ENCODE assay signal across 13 cellular contexts in genomic region chr6:142279350-142280180, GRCh38. TPM values are rescaled to one million over a fixed set of nuclear protein-coding genes. Genes with fewer than 3 reads are reported as not detected.
A peak's percentile ranks its signal among the peaks of the same experiment; 100 is the strongest.
DNase-seq lines count a peak whose midpoint lies in the region; ATAC-seq, FAIRE-seq and TF ChIP-seq lines count a peak whose summit lies in the region.
"Had no signal": no experiment of that assay in that cellular context is flagged by ENCODE, and none has a peak within 500 bp of the region (broad histone marks: within the 10 kb centered on the region; RNA-seq: fewer than 3 reads in every experiment).

No MANE protein-coding gene starts in this region.

- H3K9me3 ChIP-seq in A549 (no peaks in the 10 kb centered on the region), HepG2 (ENCODE audit: low read length) (peaks cover 8% of the 10 kb centered on the region; the same call in 1 of the 2 replicates)
- H3K9me3 ChIP-seq: prostate gland had no signal

- H3K4me1 Mint-ChIP-seq in activated CD4-positive, alpha-beta memory T cell treated with anti-CD3 and anti-CD28 coated beads for 36 hours (ENCODE audit: low read depth), result no peaks in the 10 kb centered on the region
- H3K4me1 Mint-ChIP-seq: activated naive CD4-positive, alpha-beta T cell treated with anti-CD3 and anti-CD28 coated beads, Interleukin-2, amount 50 U/mL, for 24 hours had no signal

- H3K4me2 ChIP-seq in A549, result peak overlapping the region; percentile 36; the same call in 1 of the 3 replicates
- peak overlapping the region; percentile 49 for H3K4me2 ChIP-seq in HepG2 (ENCODE audit: low read depth, low read length)

- H3K36me3 ChIP-seq in HepG2 (replicated peaks in 1 of 2; ENCODE audit: control insufficient read depth in 1 of 2, insufficient read depth in 2 of 2, low read length in 2 of 2), result no peaks in the 10 kb centered on the region
- H3K36me3 ChIP-seq: prostate gland had no signal

- BruUV-seq in HepG2 (replicated peaks; lab: Mats Ljungman, UMichigan), result TSS peak; percentile 77

- H3K9me3 Mint-ChIP-seq in activated CD4-positive, alpha-beta memory T cell treated with anti-CD3 and anti-CD28 coated beads for 36 hours, result peaks cover 14% of the 10 kb centered on the region
- H3K9me3 Mint-ChIP-seq: activated naive CD4-positive, alpha-beta T cell treated with anti-CD3 and anti-CD28 coated beads, Interleukin-2, amount 50 U/mL, for 24 hours had no signal

- FAIRE-seq in A549 (lab: Jason Lieb, UNC) (no peak), HepG2 (lab: Jason Lieb, UNC) (peak; percentile 39)

- H3K4me3 Mint-ChIP-seq in activated CD4-positive, alpha-beta memory T cell treated with anti-CD3 and anti-CD28 coated beads for 36 hours, result no peak overlapping the region
- H3K4me3 Mint-ChIP-seq: activated naive CD4-positive, alpha-beta T cell treated with anti-CD3 and anti-CD28 coated beads, Interleukin-2, amount 50 U/mL, for 24 hours had no signal

- H3K27ac Mint-ChIP-seq in activated CD4-positive, alpha-beta memory T cell treated with anti-CD3 and anti-CD28 coated beads for 36 hours, result no peak overlapping the region
- H3K27ac Mint-ChIP-seq: activated naive CD4-positive, alpha-beta T cell treated with anti-CD3 and anti-CD28 coated beads, Interleukin-2, amount 50 U/mL, for 24 hours had no signal

- TF ChIP-seq EP300 in A549 (IDR thresholded peaks at IDR 0.05) (no peak), HepG2 (IDR thresholded peaks at IDR 0.05; ENCODE audit: low read depth in 2 of 2, low read length in 2 of 2) (peak in 1 of 2 experiments; percentile 80; a peak in 2 of 4 replicates), HepG2 (CRISPR knock-in tag; IDR thresholded peaks at IDR 0.05; ENCODE audit: borderline replicate concordance) (no peak)

- in situ Hi-C loops in HepG2 (cut with HindIII; ENCODE audit: extremely low pct_ligation_motif_present, low pct_unique_long_range_greater_than_20kb), result no loop called here

- H3K27me3 Mint-ChIP-seq in activated CD4-positive, alpha-beta memory T cell treated with anti-CD3 and anti-CD28 coated beads for 36 hours, result no peaks in the 10 kb centered on the region

- H2AFZ ChIP-seq in HepG2 (ENCODE audit: low read length), result peak overlapping the region; percentile 8

- TF ChIP-seq POLR2A in A549 (IDR thresholded peaks at IDR 0.05; ENCODE audit: low read length) (no peak), HepG2 (IDR thresholded peaks at IDR 0.05; ENCODE audit: insufficient read depth in 1 of 2, low read depth in 2 of 2, low read length in 2 of 2) (no peak)

- H3K4me1 ChIP-seq in A549 (peaks cover 21% of the 10 kb centered on the region), HepG2 (ENCODE audit: insufficient read depth, low read length) (peaks cover 37% of the 10 kb centered on the region)
- H3K4me1 ChIP-seq: prostate gland had no signal

- no peak for ATAC-seq in A549
- ATAC-seq in HepG2, result peak; percentile 76
- no peak for ATAC-seq in GM21576 (IDR thresholded peaks at IDR 0.05; ENCODE audit: unreplicated experiment)

- POLR2A ChIA-PET in A549 (lab: Yijun Ruan, JAX) (interaction anchor here (1.2 kb wide), 1 partner anchor 22 kb away, joined by 3 read pairs; the partner anchor contains the start of gene ADGRG6), HepG2 (lab: Yijun Ruan, JAX) (interaction anchor here (1.4 to 2.4 kb wide), 9 partner anchors 11 to 98 kb away, joined by 4 to 36 read pairs (median 8); partner anchors contain the start of gene ADGRG6)
- POLR2A ChIA-PET in activated CD4-positive, alpha-beta memory T cell treated with anti-CD3 and anti-CD28 coated beads for 36 hours (lab: Charles Lee), result no interaction called here

- intact Hi-C loops in HepG2 (cut with micrococcal nuclease; ENCODE audit: unreplicated experiment), result loop anchor here (1.0 kb wide), 1 partner anchor 14 kb away; no protein-coding TSS in a partner anchor
- intact Hi-C loops in activated CD4-positive, alpha-beta memory T cell treated with anti-CD3 and anti-CD28 coated beads for 36 hours (cut with micrococcal nuclease), result no loop called here

- no peaks in the 10 kb centered on the region for H3K27me3 ChIP-seq in HepG2 (ENCODE audit: control insufficient read depth in 1 of 2, insufficient read depth in 2 of 2, low read length in 2 of 2)

- no peaks in the 10 kb centered on the region for H4K20me1 ChIP-seq in HepG2 (ENCODE audit: insufficient read depth, low read length)

- WGBS in A549 (ENCODE audit: missing lambda C conversion rate), result 65% methylated on average over 5 of the region's 5 CpGs
- WGBS in HepG2 (ENCODE audit: low lambda C conversion rate), result 36% methylated on average over 5 of the region's 5 CpGs

- no peak for TF ChIP-seq RAD21 in A549 (conservative IDR thresholded peaks at IDR 0.05 in 1 of 2, IDR thresholded peaks at IDR 0.05 in 1 of 2)
- TF ChIP-seq RAD21 in HepG2 (CRISPR knock-in tag; IDR thresholded peaks at IDR 0.05), result no peak

- H3K36me3 Mint-ChIP-seq in activated CD4-positive, alpha-beta memory T cell treated with anti-CD3 and anti-CD28 coated beads for 36 hours, result no peaks in the 10 kb centered on the region
- H3K36me3 Mint-ChIP-seq: activated naive CD4-positive, alpha-beta T cell treated with anti-CD3 and anti-CD28 coated beads, Interleukin-2, amount 50 U/mL, for 24 hours had no signal

- no peak for TF ChIP-seq CTCF in A549 (IDR thresholded peaks at IDR 0.05)
- no peak for TF ChIP-seq CTCF in choroid plexus epithelial cell (conservative IDR thresholded peaks at IDR 0.05; ENCODE audit: low read depth, low read length)
- no peak for TF ChIP-seq CTCF in HepG2 (CRISPR knock-in tag; IDR thresholded peaks at IDR 0.05)

- no peak overlapping the region for H3K4me3 ChIP-seq in A549
- H3K4me3 ChIP-seq in choroid plexus epithelial cell (ENCODE audit: low read depth, low read length), result no peak overlapping the region
- H3K4me3 ChIP-seq in HepG2 (replicated peaks in 1 of 3; ENCODE audit: insufficient read depth in 1 of 3, low read depth in 2 of 3, low read length in 3 of 3), result peak overlapping the region in 1 of 3 experiments; percentile 6; a peak in 1 of 6 replicates
- H3K4me3 ChIP-seq: prostate gland had no signal

- CTCF ChIA-PET in A549 (lab: Yijun Ruan, JAX) (interaction anchor here (1.0 to 1.4 kb wide), 2 partner anchors 11 to 12 kb away, joined by 3 to 4 read pairs; no protein-coding TSS in a partner anchor), HepG2 (lab: Yijun Ruan, JAX; ENCODE audit: low intra/inter-chr PET ratio, low total read pairs) (no interaction called here)
- CTCF ChIA-PET in activated CD4-positive, alpha-beta memory T cell treated with anti-CD3 and anti-CD28 coated beads for 36 hours (lab: Charles Lee), result interaction anchor here (0.7 kb wide), 1 partner anchor 50 kb away, joined by 3 read pairs; no protein-coding TSS in a partner anchor

- DNase-seq in A549 (ENCODE audit: low read depth in 1 of 2, low spot score in 1 of 2) (no peak), HT1080 (ENCODE audit: low read depth) (peak; percentile 58), choroid plexus epithelial cell (ENCODE audit: low read depth) (peak; percentile 67), HepG2 (ENCODE audit: low spot score) (peak; percentile 81), NCI-H2107 (lab: John Stamatoyannopoulos, UW) (no peak)
- DNase-seq in effector CD8-positive, alpha-beta T cell (lab: John Stamatoyannopoulos, UW), result no peak
- no peak for DNase-seq in activated CD4-positive, alpha-beta memory T cell treated with anti-CD3 and anti-CD28 coated beads for 36 hours
- DNase-seq: NCI-H2171; SHP77 treated with DMSO at 0.1 percent for 48 hours; stimulated activated CD4-positive, alpha-beta T cell treated with anti-CD3 and anti-CD28 coated beads, Interleukin-15, amount 100 ng/mL, for 24 hours had no signal

- H3K27ac ChIP-seq in A549 (peak overlapping the region in 1 of 2 experiments; percentile 44; a peak in 1 of 6 replicates), HepG2 (ENCODE audit: extremely low read length, insufficient read depth, low read length) (peak overlapping the region; percentile 46)

- H3K9ac ChIP-seq in HepG2 (ENCODE audit: insufficient read depth, low read depth, low read length), result peak overlapping the region; percentile 48

- no peaks in the 10 kb centered on the region for H3K79me2 ChIP-seq in HepG2 (ENCODE audit: insufficient read depth, low read length)

TF ChIP-seq in A549, 52 proteins besides CTCF, POLR2A, EP300 and RAD21 (continues in another document):
- peak; percentile 49 to 71; a peak in 3 of 4 replicates for TF ChIP-seq CEBPB (IDR thresholded peaks at IDR 0.05)

RNA-seq across cellular contexts. Expression of gene ADGRG6, which starts 22.2 kb away (rescaled TPM):
- polyA plus RNA-seq in A549 (2011; rRNA removed) (176 and 181 TPM in 2 replicates), A549 (2017; fragmentation: RNase III; extraction: RNeasy Plus Mini Kit Qiagen cat#74134 plus additional on column Dnase treatment) (53.9 to 61.1 TPM (median 55.4 TPM) in 3 replicates), HepG2 (2011; rRNA removed) (176 and 249 TPM in 2 replicates)
- 34.3 and 35.0 TPM in 2 replicates for polyA plus RNA-seq in A549 (2012; cell fraction: cytosol; rRNA removed)
- 42.9 and 53.7 TPM in 2 replicates for polyA plus RNA-seq in A549 (2012; cell fraction: nucleus; rRNA removed)
- polyA minus RNA-seq in A549 (2011; rRNA and poly(A)+ RNA removed), result 202 and 259 TPM in 2 replicates
- total RNA-seq in HT1080 (2014; rRNA removed; shearing (Covaris generic)), result 12.3 and 12.7 TPM in 2 replicates
- polyA plus RNA-seq in HT1080 (2015; cell fraction: cytosol; rRNA removed), result 9.0 and 11.8 TPM in 2 replicates
- 25.6 and 27.0 TPM in 2 replicates for polyA plus RNA-seq in HT1080 (2015; cell fraction: nucleus; rRNA removed)
- 83.6 and 129 TPM in 2 replicates for total RNA-seq in HepG2 (2016; rRNA removed; fragmentation: Illumina TruSeq; extraction: Trizol)
- total RNA-seq in HepG2 (2016; cell fraction: cytosol; rRNA removed; fragmentation: Illumina TruSeq; extraction: Trizol; ENCODE audit: low read depth), result 12.9 and 13.3 TPM in 2 replicates
- 76.7 and 125 TPM in 2 replicates for total RNA-seq in HepG2 (2016; cell fraction: insoluble cytoplasmic fraction; rRNA removed; fragmentation: Illumina TruSeq; extraction: Trizol)
- 29.0 and 33.2 TPM in 2 replicates for total RNA-seq in HepG2 (2016; cell fraction: membrane; rRNA removed; fragmentation: Illumina TruSeq; extraction: Trizol)
- total RNA-seq in HepG2 (2016; cell fraction: nucleus; rRNA removed; fragmentation: Illumina TruSeq; extraction: Trizol), result 271 and 292 TPM in 2 replicates
- polyA plus RNA-seq in HepG2 (2011; cell fraction: cytosol; rRNA removed), result 115 and 131 TPM in 2 replicates
- polyA plus RNA-seq in HepG2 (2011; cell fraction: nucleus; rRNA removed), result 148 and 157 TPM in 2 replicates
- 116 and 147 TPM in 2 replicates for polyA plus RNA-seq in HepG2 (2012)
- polyA plus RNA-seq in HepG2 (2016; cell fraction: cytosol; fragmentation: Illumina TruSeq; extraction: Trizol; ENCODE audit: low read depth), result 1.8 TPM in 2 replicates
- polyA plus RNA-seq in HepG2 (2016; cell fraction: insoluble cytoplasmic fraction; fragmentation: Illumina TruSeq; extraction: Trizol; ENCODE audit: low read depth), result 38.7 and 42.8 TPM in 2 replicates
- polyA plus RNA-seq in HepG2 (2016; cell fraction: membrane; fragmentation: Illumina TruSeq; extraction: Trizol; ENCODE audit: low read depth), result 5.0 and 5.8 TPM in 2 replicates
- polyA plus RNA-seq in HepG2 (2016; cell fraction: nucleus; fragmentation: Illumina TruSeq; extraction: Trizol; ENCODE audit: insufficient read depth, low read depth), result 110 and 113 TPM in 2 replicates
- polyA minus RNA-seq in HepG2 (2011; rRNA and poly(A)+ RNA removed; ENCODE audit: low replicate concordance), result 75.0 and 703 TPM in 2 replicates
- polyA minus RNA-seq in HepG2 (2011; cell fraction: cytosol; rRNA and poly(A)+ RNA removed), result 216 and 224 TPM in 2 replicates
- polyA minus RNA-seq in HepG2 (2011; cell fraction: nucleus; rRNA and poly(A)+ RNA removed), result 1,103 and 1,189 TPM in 2 replicates
- under 1 TPM; 0.12 to 0.55 TPM for total RNA-seq in activated CD4-positive, alpha-beta memory T cell treated with anti-CD3 and anti-CD28 coated beads for 36 hours

Comparison
In these comparisons a context has a peak if more than half of its experiments do, and no peak if none do; other contexts are left out.
1. DNase-seq: peak in HT1080 (single experiment), choroid plexus epithelial cell (single experiment) and HepG2 (single experiment); none in A549 (0 of 2), effector CD8-positive, alpha-beta T cell (single experiment), activated CD4-positive, alpha-beta memory T cell treated with anti-CD3 and anti-CD28 coated beads for 36 hours (single experiment) and NCI-H2107 (single experiment).
2. Of the 38 proteins assayed by ChIP-seq in both HepG2 and A549: peak only in HepG2: FOSL2, HDAC2, JUN, JUNB and SMC3; only in A549: none; in both: CEBPB; in neither: 31; mixed calls (peak in some experiments, not most) for 1.